In genomic region chr10:104256335-104257080, GRCh38 we compare ENCODE assay signal across 8 cellular contexts. TPM values are rescaled to one million over a fixed set of nuclear protein-coding genes. Genes with fewer than 3 reads are reported as not detected.
DNase-seq lines count a peak whose midpoint lies in the region; ATAC-seq and TF ChIP-seq lines count a peak whose summit lies in the region.

No MANE protein-coding gene starts in this region.

- peak overlapping the region; percentile 97 for H3K4me3 Mint-ChIP-seq in T-helper 17 cell
- peak overlapping the region; percentile 42 to 82 for H3K4me3 Mint-ChIP-seq in stimulated activated naive B cell treated with anti-CD40 and anti-IgM and Interleukin-4, amounts not matched to agents 10 μg/mL and 1 μg/mL and 100 μg/mL, for 72 hours

- H3K27ac Mint-ChIP-seq in T-helper 17 cell, result peak overlapping the region; percentile 95
- H3K27ac Mint-ChIP-seq in stimulated activated naive B cell treated with anti-CD40 and anti-IgM and Interleukin-4, amounts not matched to agents 10 μg/mL and 1 μg/mL and 100 μg/mL, for 72 hours, result no peak overlapping the region

- no peaks in the 10 kb centered on the region for H3K27me3 Mint-ChIP-seq in T-helper 17 cell
- H3K27me3 Mint-ChIP-seq in stimulated activated naive B cell treated with anti-CD40 and anti-IgM and Interleukin-4, amounts not matched to agents 10 μg/mL and 1 μg/mL and 100 μg/mL, for 72 hours, result peaks cover 4 to 14% of the 10 kb centered on the region in 2 donors

- H3K27me3 ChIP-seq in foreskin keratinocyte, result no peaks in the 10 kb centered on the region

- no peak for TF ChIP-seq CTCF in foreskin keratinocyte (conservative IDR thresholded peaks at IDR 0.05)

- peak; percentile 66 for ATAC-seq in T-helper 17 cell
- ATAC-seq in foreskin keratinocyte, result no peak
- no peak for ATAC-seq in stimulated activated naive B cell treated with anti-CD40 and anti-IgM and Interleukin-4, amounts not matched to agents 10 μg/mL and 1 μg/mL and 100 μg/mL, for 72 hours (replicated peaks)
- no peak for ATAC-seq in HG03378 (IDR thresholded peaks at IDR 0.05; ENCODE audit: unreplicated experiment)

- H3K9me3 ChIP-seq in T-helper 17 cell (ENCODE audit: control insufficient read depth, low read length, poor library complexity, severe bottlenecking), result no peaks in the 10 kb centered on the region

- DNase-seq in NCI-H510A treated with DMSO at 0.1 percent for 48 hours (lab: John Stamatoyannopoulos, UW) (peak; percentile 43), NCI-H510A (lab: John Stamatoyannopoulos, UW) (no peak), T-helper 17 cell (no peak), foreskin keratinocyte (no peak), NOMO-1 treated with dmso at 0.1 percent for 144 hours (lab: John Stamatoyannopoulos, UW; ENCODE audit: unreplicated experiment) (no peak), GM19238 (ENCODE audit: insufficient read length, low spot score) (no peak)
- no peak for DNase-seq in stimulated activated naive B cell treated with anti-CD40 and anti-IgM and Interleukin-4, amounts not matched to agents 10 μg/mL and 1 μg/mL and 100 μg/mL, for 72 hours

- peaks cover 13% of the 10 kb centered on the region for H3K36me3 Mint-ChIP-seq in T-helper 17 cell (ENCODE audit: low read depth)
- peaks cover 19 to 28% of the 10 kb centered on the region in 2 donors for H3K36me3 Mint-ChIP-seq in stimulated activated naive B cell treated with anti-CD40 and anti-IgM and Interleukin-4, amounts not matched to agents 10 μg/mL and 1 μg/mL and 100 μg/mL, for 72 hours

- H3K4me1 ChIP-seq in foreskin keratinocyte, result peaks cover 46% of the 10 kb centered on the region

- peak overlapping the region; percentile 80 for H3K27ac ChIP-seq in foreskin keratinocyte

- no peaks in the 10 kb centered on the region for H3K9me3 Mint-ChIP-seq in stimulated activated naive B cell treated with anti-CD40 and anti-IgM and Interleukin-4, amounts not matched to agents 10 μg/mL and 1 μg/mL and 100 μg/mL, for 72 hours

- peaks cover 56% of the 10 kb centered on the region for H3K4me1 Mint-ChIP-seq in T-helper 17 cell
- peaks cover 45 to 51% of the 10 kb centered on the region in 2 donors for H3K4me1 Mint-ChIP-seq in stimulated activated naive B cell treated with anti-CD40 and anti-IgM and Interleukin-4, amounts not matched to agents 10 μg/mL and 1 μg/mL and 100 μg/mL, for 72 hours

RNA-seq across cellular contexts. Expression of gene GSTO1, which starts 1.8 kb away (rescaled TPM):
- total RNA-seq in T-helper 17 cell (10 to 100 TPM; 37.9 to 52.6 TPM), foreskin keratinocyte (168 and 181 TPM in 2 replicates)
- polyA plus RNA-seq in foreskin keratinocyte, result 277 and 291 TPM in 2 replicates

RNA-seq across cellular contexts. Expression of gene GSTO2, which starts 12.5 kb away (rescaled TPM):
- total RNA-seq in T-helper 17 cell (1 to 10 TPM in 1 of 2 donors, under 1 TPM in 1; 0.70 to 1.1 TPM), foreskin keratinocyte (45.0 and 55.8 TPM in 2 replicates)
- 55.4 and 65.9 TPM in 2 replicates for polyA plus RNA-seq in foreskin keratinocyte

RNA-seq across cellular contexts. Expression of gene CFAP43, which starts 24.3 kb away (rescaled TPM):
- total RNA-seq in T-helper 17 cell, result not detected
- total RNA-seq in foreskin keratinocyte, result 0.14 and 0.27 TPM in 2 replicates
- 0.10 and 0.12 TPM in 2 replicates for polyA plus RNA-seq in foreskin keratinocyte

Comparison
In these comparisons a context has a peak if more than half of its experiments do, and no peak if none do; other contexts are left out.
1. RNA of gene GSTO2, which starts 12.5 kb away (total RNA-seq): 45.0 to 55.8 TPM in foreskin keratinocyte; 0.70 to 1.1 TPM in T-helper 17 cell; every median in the first group is over 10 times any median in the second.